18 cellular contexts compared by ENCODE assay signal in genomic region chr20:63238491-63239126, GRCh38. TPM values are rescaled to one million over a fixed set of nuclear protein-coding genes. Genes with fewer than 3 reads are reported as not detected.
DNase-seq lines count a peak whose midpoint lies in the region; ATAC-seq and TF ChIP-seq lines count a peak whose summit lies in the region.
"Had no signal": no experiment of that assay in that cellular context is flagged by ENCODE, and none has a peak within 500 bp of the region (broad histone marks: within the 10 kb centered on the region; RNA-seq: fewer than 3 reads in every experiment).

No MANE protein-coding gene starts in this region.

- H3K9me3 ChIP-seq in suprapubic skin = no peaks in the 10 kb centered on the region
- H3K9me3 ChIP-seq: Peyer's patch had no signal

- peak; percentile 39 for TF ChIP-seq CTCF in 22Rv1 (IDR thresholded peaks at IDR 0.05)
- TF ChIP-seq CTCF in suprapubic skin (IDR thresholded peaks at IDR 0.05) = no peak

- DNase-seq in Daoy (ENCODE audit: low read depth) = peak; percentile 36
- peak; percentile 33 for DNase-seq in OCI-M1 (lab: John Stamatoyannopoulos, UW)
- peak; percentile 62 for DNase-seq in left kidney (ENCODE audit: low read depth, low spot score)
- no peak for DNase-seq in suprapubic skin (ENCODE audit: low spot score in 2 of 2)
- DNase-seq in cerebellar cortex (ENCODE audit: low spot score) = no peak
- DNase-seq: activated CD4-positive, alpha-beta T cell treated with anti-CD3 and anti-CD28 coated beads, Interleukin-2, amount 50 U/mL, for 48 hours; activated gamma-delta T cell; effector CD4-positive, alpha-beta T cell; foreskin melanocyte; immature natural killer cell; NCI-H1048; NCI-H2227 treated with DMSO at 0.1 percent for 48 hours; Peyer's patch had no signal

- TF ChIP-seq EP300 in suprapubic skin (IDR thresholded peaks at IDR 0.05) = no peak

- 18% methylated on average over 9 of the region's 18 CpGs for WGBS in suprapubic skin

- no peak for TF ChIP-seq POLR2A in suprapubic skin (IDR thresholded peaks at IDR 0.05)

- H3K36me3 ChIP-seq in suprapubic skin = no peaks in the 10 kb centered on the region
- H3K36me3 ChIP-seq: Peyer's patch had no signal

- H3K27ac ChIP-seq in 22Rv1 (no peak overlapping the region), suprapubic skin (no peak overlapping the region)
- H3K27ac ChIP-seq: Peyer's patch had no signal

- H3K4me1 ChIP-seq in suprapubic skin = peaks cover 10% of the 10 kb centered on the region
- H3K4me1 ChIP-seq: Peyer's patch had no signal

- H3K4me3 ChIP-seq in suprapubic skin = no peak overlapping the region
- H3K4me3 ChIP-seq: Peyer's patch had no signal

- H3K27me3 ChIP-seq in suprapubic skin = peaks cover 19% of the 10 kb centered on the region
- H3K27me3 ChIP-seq: Peyer's patch had no signal

- ATAC-seq in HG03159 (IDR thresholded peaks at IDR 0.05; ENCODE audit: unreplicated experiment) (no peak), GM21723 (IDR thresholded peaks at IDR 0.05; ENCODE audit: unreplicated experiment) (no peak)

RNA-seq across cellular contexts. Expression of gene BIRC7, which starts 2.9 kb away (rescaled TPM):
- 0.51 and 1.7 TPM in 2 replicates for total RNA-seq in Daoy (2014; rRNA removed; shearing (Covaris generic))
- total RNA-seq in suprapubic skin = 1 to 10 TPM in 3 of 4 donors, under 1 TPM in 1; 0.49 to 3.0 (median 1.7) TPM
- total RNA-seq: B cell, Peyer's patch, posterior vena cava had no signal

RNA-seq across cellular contexts. Expression of gene NKAIN4, which starts 15.7 kb away (rescaled TPM):
- 10.6 and 12.9 TPM in 2 replicates for total RNA-seq in Daoy (2014; rRNA removed; shearing (Covaris generic))
- total RNA-seq in suprapubic skin = under 1 TPM in 1 of 4 donors, not detected in 3; 0.42 TPM
- total RNA-seq: B cell, Peyer's patch, posterior vena cava had no signal

RNA-seq across cellular contexts. Expression of gene YTHDF1, which starts 22.7 kb away (rescaled TPM):
- total RNA-seq in Daoy (2014; rRNA removed; shearing (Covaris generic)) = 14.4 and 22.5 TPM in 2 replicates
- total RNA-seq in suprapubic skin = 10 to 100 TPM; 32.7 to 40.6 (median 34.0) TPM

RNA-seq across cellular contexts. Expression of gene ARFGAP1, which starts 34.0 kb away (rescaled TPM):
- 79.6 and 85.6 TPM in 2 replicates for total RNA-seq in Daoy (2014; rRNA removed; shearing (Covaris generic))
- total RNA-seq in suprapubic skin = 10 to 100 TPM; 38.6 to 84.9 (median 43.4) TPM

RNA-seq across cellular contexts. Expression of gene COL20A1, which starts 54.4 kb away (rescaled TPM):
- 0.97 and 1.3 TPM in 2 replicates for total RNA-seq in Daoy (2014; rRNA removed; shearing (Covaris generic))
- not detected for total RNA-seq in suprapubic skin
- total RNA-seq: B cell, Peyer's patch had no signal

Comparison
In these comparisons a context has a peak if more than half of its experiments do, and no peak if none do; other contexts are left out.
1. DNase-seq: peak in Daoy (single experiment), OCI-M1 (single experiment) and left kidney (single experiment); none in suprapubic skin (0 of 2) and cerebellar cortex (single experiment).